In the genomic region with DNA sequence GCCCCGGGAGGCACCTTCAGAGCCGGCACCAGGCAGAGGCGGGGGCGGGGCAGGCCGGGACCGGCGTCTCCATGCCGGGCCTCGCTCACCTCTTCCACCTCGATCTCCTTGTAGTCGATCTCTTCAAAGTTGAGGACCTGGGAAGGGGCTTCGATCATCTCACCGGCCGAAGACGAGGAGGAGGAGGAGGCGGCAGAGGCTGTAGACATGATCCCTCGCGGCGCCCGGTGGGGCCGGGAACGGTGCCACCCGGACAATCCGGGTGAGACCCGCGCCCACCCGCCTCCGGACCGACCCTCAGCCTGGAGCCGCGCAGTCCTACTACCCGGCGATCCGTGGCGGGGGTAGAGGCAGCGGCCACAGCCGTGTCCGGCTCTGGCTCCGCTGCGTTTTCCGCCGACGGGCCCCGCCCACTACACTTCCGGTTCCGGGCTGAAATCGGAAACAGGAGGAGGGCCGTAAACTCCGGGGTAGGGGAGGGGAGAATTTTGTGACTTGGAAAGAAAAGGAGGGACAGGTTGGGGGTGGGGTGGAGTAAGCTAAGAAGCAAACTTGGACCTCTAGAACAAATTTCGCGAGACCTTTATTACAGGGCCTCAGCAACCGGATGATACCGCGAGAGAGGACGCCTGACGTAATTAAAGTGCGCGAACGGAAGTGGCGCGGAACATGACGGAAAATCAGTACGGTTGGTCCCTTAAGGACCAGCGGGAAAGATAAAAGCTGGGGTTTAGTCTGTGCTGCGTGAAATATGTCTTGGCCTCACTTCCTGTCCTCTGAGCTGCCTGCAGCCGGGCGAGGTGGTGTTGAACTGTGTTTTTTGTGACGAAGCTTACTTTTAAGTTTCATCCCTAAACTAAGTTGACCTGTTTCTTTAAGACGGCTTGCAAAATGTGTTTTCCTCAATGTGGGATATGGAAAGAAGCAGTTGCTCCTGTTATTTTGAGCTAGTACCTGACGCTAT, we compare ENCODE assay signal across 8 cellular contexts. TPM values are rescaled to one million over a fixed set of nuclear protein-coding genes. Genes with fewer than 3 reads are reported as not detected.
DNase-seq lines count a peak whose midpoint lies in the region; ATAC-seq, FAIRE-seq and TF ChIP-seq lines count a peak whose summit lies in the region.

MAP3K7 (minus strand) TSS at position 398 of the 964 bp plus-strand sequence; CDS start at position 209, 189 bp downstream.

- H3K27ac ChIP-seq in adipose tissue (ENCODE audit: low read depth, low read length) (peak within 1 kb of the TSS; percentile 21), heart left ventricle (peak within 1 kb of the TSS; percentile 86 to 96 (median 94))

- H3K27me3 ChIP-seq in heart left ventricle = peaks cover 0 to 3% (median 0%) of the 10 kb centered on the region in 9 donors

- no peak for TF ChIP-seq CTCF in heart left ventricle (IDR thresholded peaks at IDR 0.05)
- no peak for TF ChIP-seq CTCF in type B pancreatic cell (conservative IDR thresholded peaks at IDR 0.05)

- H3K36me3 Mint-ChIP-seq in T-cell (no peaks in the 10 kb centered on the region), type B pancreatic cell (no peaks in the 10 kb centered on the region)

- H3K27ac Mint-ChIP-seq in T-cell (peak within 1 kb of the TSS; percentile 99), type B pancreatic cell (peak within 1 kb of the TSS; percentile 98)

- peak within 1 kb of the TSS; percentile 67 to 99 (median 95) for H3K4me3 ChIP-seq in heart left ventricle

- FAIRE-seq in GM12891 (lab: Jason Lieb, UNC) = peak; percentile 96

- POLR2A ChIA-PET in T-cell (lab: Charles Lee) = interaction anchor here (0.5 to 0.9 kb wide), 4 partner anchors 12 to 767 kb away, joined by 3 to 5 read pairs (median 3); partner anchors contain the start of gene MDN1 (in 1 of the 2)

- peak within 1 kb of the TSS; percentile 90 to 97 (median 94) for H3K4me3 Mint-ChIP-seq in T-cell
- H3K4me3 Mint-ChIP-seq in type B pancreatic cell = peak within 1 kb of the TSS; percentile 98

- peaks cover 8 to 43% (median 28%) of the 10 kb centered on the region in 12 donors for H3K4me1 ChIP-seq in heart left ventricle

- H3K9me3 Mint-ChIP-seq in T-cell (no peaks in the 10 kb centered on the region), type B pancreatic cell (no peaks in the 10 kb centered on the region)

- H3K36me3 ChIP-seq in heart left ventricle = no peaks in the 10 kb centered on the region

- TF ChIP-seq POLR2A in GM12891 (IDR thresholded peaks at IDR 0.05; ENCODE audit: low read depth, low read length) (peak; percentile 77), heart left ventricle (IDR thresholded peaks at IDR 0.05) (peak in 1 of 2 donors; percentile 84)

- intact Hi-C loops in heart left ventricle (cut with DNase I) = no loop called here

- H3K9me3 ChIP-seq in heart left ventricle = no peaks in the 10 kb centered on the region

- peaks cover 2 to 4% of the 10 kb centered on the region in 2 donors for H3K27me3 Mint-ChIP-seq in T-cell
- peaks cover 11% of the 10 kb centered on the region for H3K27me3 Mint-ChIP-seq in type B pancreatic cell

- DNase-seq in GM12891 (ENCODE audit: insufficient read length, low spot score) = peak; percentile 60
- DNase-seq in NCI-H1436 treated with DMSO at 0.1 percent for 48 hours (lab: John Stamatoyannopoulos, UW) = peak; percentile 60
- peak; percentile 80 to 97 (median 90) for DNase-seq in T-cell
- DNase-seq in heart left ventricle = peak; percentile 90 to 93 (median 91)
- DNase-seq in pons (ENCODE audit: low spot score) = peak; percentile 95
- peak; percentile 92 for DNase-seq in type B pancreatic cell (ENCODE audit: extremely low spot score, unreplicated experiment)

- H3K4me1 Mint-ChIP-seq in T-cell (peaks cover 48% of the 10 kb centered on the region in 3 donors), type B pancreatic cell (ENCODE audit: unreplicated experiment) (peaks cover 23% of the 10 kb centered on the region)

- ATAC-seq in HG02840 (IDR thresholded peaks at IDR 0.05; ENCODE audit: low FRiP score, unreplicated experiment) (peak; percentile 89), T-cell (replicated peaks in 1 of 4) (peak; percentile 84 to 87 (median 84)), heart left ventricle (peak; percentile 95 to 98 (median 97))

- CTCF ChIA-PET in T-cell (lab: Charles Lee) = interaction anchor here (0.5 to 1.0 kb wide), 5 partner anchors 10 to 1507 kb away, joined by 3 to 5 read pairs (median 3); partner anchors contain the start of genes MDN1 (in 1 of the 2) and PNRC1 (in 1 of the 2)

- WGBS in adipose tissue, 3 donors = 0 to 1% (median 0%) methylated on average over 64 to 70 of the region's 70 CpGs
- WGBS in heart left ventricle, 4 donors = 0 to 1% (median 0%) methylated on average over 51 to 70 of the region's 70 CpGs

TF ChIP-seq in GM12891, 5 proteins besides CTCF, POLR2A, EP300 and RAD21:
- TF ChIP-seq POLR2AphosphoS5 (IDR thresholded peaks at IDR 0.05; ENCODE audit: low read depth, low read length) (peak; percentile 80), TAF1 (IDR thresholded peaks at IDR 0.05; ENCODE audit: low read depth, low read length) (peak; percentile 71), POU2F2 (IDR thresholded peaks at IDR 0.05; ENCODE audit: low read depth, low read length) (peak; percentile 76; the same call in 1 of the 2 replicates), PAX5 (IDR thresholded peaks at IDR 0.05; ENCODE audit: insufficient read depth, low read length, severe bottlenecking) (peak; percentile 59), SPI1 (IDR thresholded peaks at IDR 0.05; ENCODE audit: low read depth, low read length) (no peak)

RNA-seq across cellular contexts. Expression of gene MAP3K7, which starts in this region (rescaled TPM):
- 10.8 TPM for polyA plus RNA-seq in GM12891 (2012; ENCODE audit: low read depth, missing spikeins)
- total RNA-seq in T-cell (10 to 100 TPM; 21.1 to 25.6 (median 24.2) TPM), heart left ventricle (10 to 100 TPM; 15.5 to 26.1 (median 20.0) TPM), type B pancreatic cell (ENCODE audit: low replicate concordance) (20.2 and 34.1 TPM in 2 replicates)
- polyA plus RNA-seq in adipose tissue (10 to 100 TPM in 2 of 3 donors, 1 to 10 TPM in 1; 4.5 to 14.5 (median 10.1) TPM), heart left ventricle (10 to 100 TPM in 1 of 2 donors, 1 to 10 TPM in 1; 9.6 to 11.9 TPM)

Comparison
In these comparisons a context has a peak if more than half of its experiments do, and no peak if none do; other contexts are left out.
1. Peak in every context shown above with its lines: DNase-seq, ATAC-seq, H3K4me3 ChIP-seq and H3K27ac ChIP-seq.